In genomic region chr2:44802409-44803099, GRCh38 we compare ENCODE assay signal across 1 cellular context.
TF ChIP-seq lines count a peak whose summit lies in the region.

No MANE protein-coding gene starts in this region.

TF ChIP-seq in HEK293, 187 proteins besides CTCF, POLR2A, EP300 and RAD21 (continued from another document):
- no peak for TF ChIP-seq ZNF26 (tag by site-specific recombination; IDR thresholded peaks at IDR 0.05)
TF ChIP-seq in HEK293: peak in this region for 10.
